ENCODE assay signal across 1 cellular context in the genomic region with DNA sequence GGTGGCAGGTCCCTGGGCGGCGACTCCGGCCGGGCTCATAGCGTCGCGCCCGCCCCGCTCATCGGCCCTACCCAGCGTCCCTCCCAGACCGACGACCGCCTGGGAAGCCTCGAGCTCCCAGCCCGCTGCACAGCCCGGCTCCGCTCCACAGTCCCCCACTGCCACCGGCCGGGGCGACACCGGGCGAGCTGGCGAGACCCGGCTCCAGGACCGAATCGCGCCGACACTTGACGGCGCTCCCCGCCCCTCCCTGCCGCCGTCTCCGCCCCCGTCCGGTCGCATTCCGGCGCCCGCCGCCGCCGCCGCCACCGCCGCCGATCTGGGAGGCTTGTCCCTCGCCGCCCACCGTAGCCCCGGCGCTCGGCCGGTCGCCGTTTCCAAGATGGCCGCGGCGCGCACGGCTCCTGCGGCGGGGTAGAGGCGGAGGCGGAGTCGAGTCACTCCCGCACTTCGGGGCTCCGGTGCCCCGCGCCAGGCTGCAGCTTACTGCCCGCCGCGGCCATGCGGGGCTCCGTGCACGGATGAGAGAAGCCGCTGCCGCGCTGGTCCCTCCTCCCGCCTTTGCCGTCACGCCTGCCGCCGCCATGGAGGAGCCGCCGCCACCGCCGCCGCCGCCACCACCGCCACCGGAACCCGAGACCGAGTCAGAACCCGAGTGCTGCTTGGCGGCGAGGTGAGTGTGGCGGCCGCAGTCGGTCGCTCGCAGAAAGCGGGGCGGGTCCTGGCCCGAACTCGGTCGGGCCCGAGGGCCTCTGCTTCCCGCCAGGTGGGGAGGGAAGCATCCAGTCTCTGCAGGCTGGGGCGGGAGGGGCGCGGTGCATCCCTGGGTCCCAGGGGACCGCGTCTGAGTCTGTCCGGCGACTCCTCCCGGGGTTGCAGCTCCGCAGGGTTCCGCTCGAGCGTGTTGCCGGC.
TF ChIP-seq lines count a peak whose summit lies in the region.

Gene MAP3K4 (plus strand): TSS at position 359 of the 912 bp plus-strand sequence. CDS start 163 bp downstream, at position 522.

TF ChIP-seq in K562, 482 proteins besides CTCF, POLR2A, EP300 and RAD21 (continued from another document and continues in another):
- no peak; the same call in 1 of the 2 replicates for TF ChIP-seq ZNF592 (IDR thresholded peaks at IDR 0.05)
- TF ChIP-seq NFE2L1 (tag; IDR thresholded peaks at IDR 0.05; ENCODE audit: borderline replicate concordance, low read depth), result no peak
- TF ChIP-seq, protein P1, sequence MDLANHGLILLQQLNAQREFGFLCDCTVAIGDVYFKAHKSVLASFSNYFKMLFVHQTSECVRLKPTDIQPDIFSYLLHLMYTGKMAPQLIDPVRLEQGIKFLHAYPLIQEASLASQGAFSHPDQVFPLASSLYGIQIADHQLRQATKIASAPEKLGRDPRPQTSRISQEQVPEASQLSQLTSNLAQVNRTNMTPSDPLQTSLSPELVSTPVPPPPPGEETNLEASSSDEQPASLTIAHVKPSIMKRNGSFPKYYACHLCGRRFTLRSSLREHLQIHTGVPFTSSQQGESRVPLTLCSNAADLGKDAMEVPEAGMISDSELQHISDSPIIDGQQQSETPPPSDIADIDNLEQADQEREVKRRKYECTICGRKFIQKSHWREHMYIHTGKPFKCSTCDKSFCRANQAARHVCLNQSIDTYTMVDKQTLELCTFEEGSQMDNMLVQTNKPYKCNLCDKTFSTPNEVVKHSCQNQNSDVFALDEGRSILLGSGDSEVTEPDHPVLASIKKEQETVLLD (IDR thresholded peaks at IDR 0.05), result peak; percentile 48
- TF ChIP-seq NCOA1 (IDR thresholded peaks at IDR 0.05; ENCODE audit: low read depth), result no peak
- no peak for TF ChIP-seq ZNF41 (CRISPR knock-in tag; conservative IDR thresholded peaks at IDR 0.05)
- no peak for TF ChIP-seq ZNF586 (CRISPR knock-in tag; conservative IDR thresholded peaks at IDR 0.05)
- peak in 1 of 2 experiments; percentile 100; a peak in 2 of 4 replicates for TF ChIP-seq ZNF639 (CRISPR knock-in tag; conservative IDR thresholded peaks at IDR 0.05 in 1 of 2, IDR thresholded peaks at IDR 0.05 in 1 of 2)
- TF ChIP-seq KLF10 (CRISPR knock-in tag; IDR thresholded peaks at IDR 0.05), result no peak
- no peak for TF ChIP-seq ZNF445 (CRISPR knock-in tag; IDR thresholded peaks at IDR 0.05; ENCODE audit: low read depth)
- TF ChIP-seq, protein P2, sequence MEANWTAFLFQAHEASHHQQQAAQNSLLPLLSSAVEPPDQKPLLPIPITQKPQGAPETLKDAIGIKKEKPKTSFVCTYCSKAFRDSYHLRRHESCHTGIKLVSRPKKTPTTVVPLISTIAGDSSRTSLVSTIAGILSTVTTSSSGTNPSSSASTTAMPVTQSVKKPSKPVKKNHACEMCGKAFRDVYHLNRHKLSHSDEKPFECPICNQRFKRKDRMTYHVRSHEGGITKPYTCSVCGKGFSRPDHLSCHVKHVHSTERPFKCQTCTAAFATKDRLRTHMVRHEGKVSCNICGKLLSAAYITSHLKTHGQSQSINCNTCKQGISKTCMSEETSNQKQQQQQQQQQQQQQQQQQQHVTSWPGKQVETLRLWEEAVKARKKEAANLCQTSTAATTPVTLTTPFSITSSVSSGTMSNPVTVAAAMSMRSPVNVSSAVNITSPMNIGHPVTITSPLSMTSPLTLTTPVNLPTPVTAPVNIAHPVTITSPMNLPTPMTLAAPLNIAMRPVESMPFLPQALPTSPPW (CRISPR knock-in tag; IDR thresholded peaks at IDR 0.05), result peak; percentile 65
- TF ChIP-seq, protein P3, sequence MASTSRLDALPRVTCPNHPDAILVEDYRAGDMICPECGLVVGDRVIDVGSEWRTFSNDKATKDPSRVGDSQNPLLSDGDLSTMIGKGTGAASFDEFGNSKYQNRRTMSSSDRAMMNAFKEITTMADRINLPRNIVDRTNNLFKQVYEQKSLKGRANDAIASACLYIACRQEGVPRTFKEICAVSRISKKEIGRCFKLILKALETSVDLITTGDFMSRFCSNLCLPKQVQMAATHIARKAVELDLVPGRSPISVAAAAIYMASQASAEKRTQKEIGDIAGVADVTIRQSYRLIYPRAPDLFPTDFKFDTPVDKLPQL (IDR thresholded peaks at IDR 0.05; ENCODE audit: extremely low read depth, insufficient read length), result peak; percentile 10
- TF ChIP-seq SRSF1 (IDR thresholded peaks at IDR 0.05; ENCODE audit: low read depth, low read length), result no peak
- TF ChIP-seq SOX6 (IDR thresholded peaks at IDR 0.05), result peak; percentile 48; the same call in 1 of the 2 replicates
- no peak for TF ChIP-seq SAP30 (IDR thresholded peaks at IDR 0.05; ENCODE audit: borderline replicate concordance, insufficient read depth, low read depth, low read length, poor library complexity, severe bottlenecking)
- TF ChIP-seq ZBED1 (IDR thresholded peaks at IDR 0.05), result 0 out of 2 replicates have a peak, but pooled peaks have one; percentile 26
- no peak for TF ChIP-seq ETV6 (IDR thresholded peaks at IDR 0.05; ENCODE audit: borderline replicate concordance in 1 of 2, low read depth in 2 of 2, low read length in 1 of 2)
- peak; percentile 79; the same call in 1 of the 2 replicates for TF ChIP-seq ETV6 (CRISPR knock-in tag; IDR thresholded peaks at IDR 0.05; ENCODE audit: borderline replicate concordance)
- TF ChIP-seq, protein P4, sequence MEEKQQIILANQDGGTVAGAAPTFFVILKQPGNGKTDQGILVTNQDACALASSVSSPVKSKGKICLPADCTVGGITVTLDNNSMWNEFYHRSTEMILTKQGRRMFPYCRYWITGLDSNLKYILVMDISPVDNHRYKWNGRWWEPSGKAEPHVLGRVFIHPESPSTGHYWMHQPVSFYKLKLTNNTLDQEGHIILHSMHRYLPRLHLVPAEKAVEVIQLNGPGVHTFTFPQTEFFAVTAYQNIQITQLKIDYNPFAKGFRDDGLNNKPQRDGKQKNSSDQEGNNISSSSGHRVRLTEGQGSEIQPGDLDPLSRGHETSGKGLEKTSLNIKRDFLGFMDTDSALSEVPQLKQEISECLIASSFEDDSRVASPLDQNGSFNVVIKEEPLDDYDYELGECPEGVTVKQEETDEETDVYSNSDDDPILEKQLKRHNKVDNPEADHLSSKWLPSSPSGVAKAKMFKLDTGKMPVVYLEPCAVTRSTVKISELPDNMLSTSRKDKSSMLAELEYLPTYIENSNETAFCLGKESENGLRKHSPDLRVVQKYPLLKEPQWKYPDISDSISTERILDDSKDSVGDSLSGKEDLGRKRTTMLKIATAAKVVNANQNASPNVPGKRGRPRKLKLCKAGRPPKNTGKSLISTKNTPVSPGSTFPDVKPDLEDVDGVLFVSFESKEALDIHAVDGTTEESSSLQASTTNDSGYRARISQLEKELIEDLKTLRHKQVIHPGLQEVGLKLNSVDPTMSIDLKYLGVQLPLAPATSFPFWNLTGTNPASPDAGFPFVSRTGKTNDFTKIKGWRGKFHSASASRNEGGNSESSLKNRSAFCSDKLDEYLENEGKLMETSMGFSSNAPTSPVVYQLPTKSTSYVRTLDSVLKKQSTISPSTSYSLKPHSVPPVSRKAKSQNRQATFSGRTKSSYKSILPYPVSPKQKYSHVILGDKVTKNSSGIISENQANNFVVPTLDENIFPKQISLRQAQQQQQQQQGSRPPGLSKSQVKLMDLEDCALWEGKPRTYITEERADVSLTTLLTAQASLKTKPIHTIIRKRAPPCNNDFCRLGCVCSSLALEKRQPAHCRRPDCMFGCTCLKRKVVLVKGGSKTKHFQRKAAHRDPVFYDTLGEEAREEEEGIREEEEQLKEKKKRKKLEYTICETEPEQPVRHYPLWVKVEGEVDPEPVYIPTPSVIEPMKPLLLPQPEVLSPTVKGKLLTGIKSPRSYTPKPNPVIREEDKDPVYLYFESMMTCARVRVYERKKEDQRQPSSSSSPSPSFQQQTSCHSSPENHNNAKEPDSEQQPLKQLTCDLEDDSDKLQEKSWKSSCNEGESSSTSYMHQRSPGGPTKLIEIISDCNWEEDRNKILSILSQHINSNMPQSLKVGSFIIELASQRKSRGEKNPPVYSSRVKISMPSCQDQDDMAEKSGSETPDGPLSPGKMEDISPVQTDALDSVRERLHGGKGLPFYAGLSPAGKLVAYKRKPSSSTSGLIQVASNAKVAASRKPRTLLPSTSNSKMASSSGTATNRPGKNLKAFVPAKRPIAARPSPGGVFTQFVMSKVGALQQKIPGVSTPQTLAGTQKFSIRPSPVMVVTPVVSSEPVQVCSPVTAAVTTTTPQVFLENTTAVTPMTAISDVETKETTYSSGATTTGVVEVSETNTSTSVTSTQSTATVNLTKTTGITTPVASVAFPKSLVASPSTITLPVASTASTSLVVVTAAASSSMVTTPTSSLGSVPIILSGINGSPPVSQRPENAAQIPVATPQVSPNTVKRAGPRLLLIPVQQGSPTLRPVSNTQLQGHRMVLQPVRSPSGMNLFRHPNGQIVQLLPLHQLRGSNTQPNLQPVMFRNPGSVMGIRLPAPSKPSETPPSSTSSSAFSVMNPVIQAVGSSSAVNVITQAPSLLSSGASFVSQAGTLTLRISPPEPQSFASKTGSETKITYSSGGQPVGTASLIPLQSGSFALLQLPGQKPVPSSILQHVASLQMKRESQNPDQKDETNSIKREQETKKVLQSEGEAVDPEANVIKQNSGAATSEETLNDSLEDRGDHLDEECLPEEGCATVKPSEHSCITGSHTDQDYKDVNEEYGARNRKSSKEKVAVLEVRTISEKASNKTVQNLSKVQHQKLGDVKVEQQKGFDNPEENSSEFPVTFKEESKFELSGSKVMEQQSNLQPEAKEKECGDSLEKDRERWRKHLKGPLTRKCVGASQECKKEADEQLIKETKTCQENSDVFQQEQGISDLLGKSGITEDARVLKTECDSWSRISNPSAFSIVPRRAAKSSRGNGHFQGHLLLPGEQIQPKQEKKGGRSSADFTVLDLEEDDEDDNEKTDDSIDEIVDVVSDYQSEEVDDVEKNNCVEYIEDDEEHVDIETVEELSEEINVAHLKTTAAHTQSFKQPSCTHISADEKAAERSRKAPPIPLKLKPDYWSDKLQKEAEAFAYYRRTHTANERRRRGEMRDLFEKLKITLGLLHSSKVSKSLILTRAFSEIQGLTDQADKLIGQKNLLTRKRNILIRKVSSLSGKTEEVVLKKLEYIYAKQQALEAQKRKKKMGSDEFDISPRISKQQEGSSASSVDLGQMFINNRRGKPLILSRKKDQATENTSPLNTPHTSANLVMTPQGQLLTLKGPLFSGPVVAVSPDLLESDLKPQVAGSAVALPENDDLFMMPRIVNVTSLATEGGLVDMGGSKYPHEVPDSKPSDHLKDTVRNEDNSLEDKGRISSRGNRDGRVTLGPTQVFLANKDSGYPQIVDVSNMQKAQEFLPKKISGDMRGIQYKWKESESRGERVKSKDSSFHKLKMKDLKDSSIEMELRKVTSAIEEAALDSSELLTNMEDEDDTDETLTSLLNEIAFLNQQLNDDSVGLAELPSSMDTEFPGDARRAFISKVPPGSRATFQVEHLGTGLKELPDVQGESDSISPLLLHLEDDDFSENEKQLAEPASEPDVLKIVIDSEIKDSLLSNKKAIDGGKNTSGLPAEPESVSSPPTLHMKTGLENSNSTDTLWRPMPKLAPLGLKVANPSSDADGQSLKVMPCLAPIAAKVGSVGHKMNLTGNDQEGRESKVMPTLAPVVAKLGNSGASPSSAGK (IDR thresholded peaks at IDR 0.05), result no peak; the same call in 1 of the 2 replicates
- TF ChIP-seq NR2C1 (IDR thresholded peaks at IDR 0.05), result no peak
- TF ChIP-seq NR2C1 (tag; IDR thresholded peaks at IDR 0.05), result no peak
- TF ChIP-seq ZSCAN32 (CRISPR knock-in tag; IDR thresholded peaks at IDR 0.05), result no peak
- TF ChIP-seq NCOA2 (IDR thresholded peaks at IDR 0.05; ENCODE audit: partially characterized antibody in 2 of 2), result no peak
- no peak for TF ChIP-seq ZNF785 (CRISPR knock-in tag; IDR thresholded peaks at IDR 0.05)
- no peak for TF ChIP-seq ADNP (tag; IDR thresholded peaks at IDR 0.05)
- TF ChIP-seq ZNF668 (CRISPR knock-in tag; IDR thresholded peaks at IDR 0.05), result peak; percentile 19; the same call in 1 of the 2 replicates
- TF ChIP-seq CBFA2T2 (conservative IDR thresholded peaks at IDR 0.05), result no peak
- TF ChIP-seq ZFP30 (CRISPR knock-in tag; IDR thresholded peaks at IDR 0.05; ENCODE audit: borderline replicate concordance), result no peak
- TF ChIP-seq ZKSCAN3 (CRISPR knock-in tag; IDR thresholded peaks at IDR 0.05), result no peak
- no peak for TF ChIP-seq RHOXF2B (CRISPR knock-in tag; conservative IDR thresholded peaks at IDR 0.05)
- TF ChIP-seq TCF7 (IDR thresholded peaks at IDR 0.05; ENCODE audit: borderline replicate concordance), result peak; percentile 74; the same call in 1 of the 2 replicates
- TF ChIP-seq ESRRB (CRISPR knock-in tag; IDR thresholded peaks at IDR 0.05; ENCODE audit: borderline replicate concordance), result no peak
- TF ChIP-seq IRF2 (CRISPR knock-in tag; IDR thresholded peaks at IDR 0.05), result no peak
- TF ChIP-seq BHLHE40 (IDR thresholded peaks at IDR 0.05; ENCODE audit: low read length), result peak; percentile 6; the same call in 1 of the 2 replicates
